ENCODE assay signal across 9 cellular contexts in genomic region chr1:219415915-219416314, GRCh38.
"Had no signal": no experiment of that assay in that cellular context is flagged by ENCODE, and none has a peak within 500 bp of the region (broad histone marks: within the 10 kb centered on the region; RNA-seq: fewer than 3 reads in every experiment).

No MANE protein-coding gene starts in this region.

- H3K4me3 ChIP-seq: adrenal gland, ascending aorta, body of pancreas, breast epithelium had no signal

- H3K36me3 ChIP-seq: adrenal gland, ascending aorta, brain microvascular endothelial cell, breast epithelium had no signal

- H3K27me3 ChIP-seq: adrenal gland, ascending aorta, body of pancreas, brain microvascular endothelial cell, breast epithelium had no signal

- ATAC-seq: activated T-cell treated with anti-CD3 and anti-CD28 coated beads, Interleukin-2, amount 50 U/mL, for 4 hours had no signal

- H3K27ac ChIP-seq: adrenal gland, ascending aorta, body of pancreas, brain microvascular endothelial cell, breast epithelium had no signal

- DNase-seq: activated gamma-delta T cell, amniotic stem cell, cerebellar nuclear complex had no signal

- H3K9me3 ChIP-seq: adrenal gland, ascending aorta, body of pancreas, breast epithelium had no signal

- H3K4me1 ChIP-seq: adrenal gland, ascending aorta, breast epithelium had no signal
